ENCODE assay signal across 1 cellular context in the genomic region with DNA sequence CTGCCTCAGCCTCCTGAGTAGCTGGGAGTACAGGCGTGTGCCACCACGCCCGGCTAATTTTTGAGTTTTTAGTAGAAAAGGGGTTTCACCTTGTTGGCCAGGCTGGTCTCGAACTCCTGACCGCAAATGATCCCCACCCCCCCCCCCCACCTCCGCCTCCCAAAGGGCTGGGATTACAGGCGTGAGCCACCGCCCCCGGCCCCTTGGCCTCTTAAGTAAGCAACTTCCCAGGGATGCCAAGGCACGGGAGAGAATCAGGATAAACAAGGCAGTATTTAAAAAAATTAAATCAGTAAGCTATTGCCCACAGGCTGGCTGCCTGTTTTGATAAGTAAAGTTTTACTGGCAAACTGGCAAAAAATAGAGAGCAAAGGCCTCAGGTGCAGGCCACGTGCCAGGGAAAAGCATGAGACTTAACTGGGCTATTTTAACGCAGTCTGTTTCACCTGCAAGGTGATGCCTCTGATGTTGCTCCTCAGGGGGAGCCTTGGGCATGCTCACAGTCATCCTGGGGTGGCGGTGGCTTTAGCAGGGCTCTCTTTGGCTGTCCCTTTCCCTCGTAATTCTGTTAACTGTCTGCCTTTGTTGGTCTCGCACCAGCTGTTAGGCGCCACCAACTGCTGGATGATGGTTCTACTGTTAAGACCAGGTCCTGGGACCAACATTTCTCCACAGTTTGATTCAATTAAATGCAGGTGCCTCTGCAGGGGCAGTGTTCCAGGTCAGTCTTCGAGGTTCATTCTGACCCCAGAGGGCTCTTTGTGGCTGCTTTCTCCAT.
TF ChIP-seq lines count a peak whose summit lies in the region.

No MANE protein-coding gene starts in this region.

TF ChIP-seq in liver, 16 proteins besides CTCF, POLR2A, EP300 and RAD21 (continued from another document):
- TF ChIP-seq, protein P1, sequence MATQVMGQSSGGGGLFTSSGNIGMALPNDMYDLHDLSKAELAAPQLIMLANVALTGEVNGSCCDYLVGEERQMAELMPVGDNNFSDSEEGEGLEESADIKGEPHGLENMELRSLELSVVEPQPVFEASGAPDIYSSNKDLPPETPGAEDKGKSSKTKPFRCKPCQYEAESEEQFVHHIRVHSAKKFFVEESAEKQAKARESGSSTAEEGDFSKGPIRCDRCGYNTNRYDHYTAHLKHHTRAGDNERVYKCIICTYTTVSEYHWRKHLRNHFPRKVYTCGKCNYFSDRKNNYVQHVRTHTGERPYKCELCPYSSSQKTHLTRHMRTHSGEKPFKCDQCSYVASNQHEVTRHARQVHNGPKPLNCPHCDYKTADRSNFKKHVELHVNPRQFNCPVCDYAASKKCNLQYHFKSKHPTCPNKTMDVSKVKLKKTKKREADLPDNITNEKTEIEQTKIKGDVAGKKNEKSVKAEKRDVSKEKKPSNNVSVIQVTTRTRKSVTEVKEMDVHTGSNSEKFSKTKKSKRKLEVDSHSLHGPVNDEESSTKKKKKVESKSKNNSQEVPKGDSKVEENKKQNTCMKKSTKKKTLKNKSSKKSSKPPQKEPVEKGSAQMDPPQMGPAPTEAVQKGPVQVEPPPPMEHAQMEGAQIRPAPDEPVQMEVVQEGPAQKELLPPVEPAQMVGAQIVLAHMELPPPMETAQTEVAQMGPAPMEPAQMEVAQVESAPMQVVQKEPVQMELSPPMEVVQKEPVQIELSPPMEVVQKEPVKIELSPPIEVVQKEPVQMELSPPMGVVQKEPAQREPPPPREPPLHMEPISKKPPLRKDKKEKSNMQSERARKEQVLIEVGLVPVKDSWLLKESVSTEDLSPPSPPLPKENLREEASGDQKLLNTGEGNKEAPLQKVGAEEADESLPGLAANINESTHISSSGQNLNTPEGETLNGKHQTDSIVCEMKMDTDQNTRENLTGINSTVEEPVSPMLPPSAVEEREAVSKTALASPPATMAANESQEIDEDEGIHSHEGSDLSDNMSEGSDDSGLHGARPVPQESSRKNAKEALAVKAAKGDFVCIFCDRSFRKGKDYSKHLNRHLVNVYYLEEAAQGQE (IDR thresholded peaks at IDR 0.05): no peak
- TF ChIP-seq HNF4G (IDR thresholded peaks at IDR 0.05) (no peak), RXRA (IDR thresholded peaks at IDR 0.05) (peak in 1 of 2 donors; percentile 79), FOXA2 (IDR thresholded peaks at IDR 0.05) (peak; percentile 38), HNF4A (conservative IDR thresholded peaks at IDR 0.05) (peak in 1 of 2 donors; percentile 67), JUND (IDR thresholded peaks at IDR 0.05) (peak in 1 of 2 donors; percentile 21), FOXA1 (IDR thresholded peaks at IDR 0.05) (peak; percentile 59)
- TF ChIP-seq, protein P2, sequence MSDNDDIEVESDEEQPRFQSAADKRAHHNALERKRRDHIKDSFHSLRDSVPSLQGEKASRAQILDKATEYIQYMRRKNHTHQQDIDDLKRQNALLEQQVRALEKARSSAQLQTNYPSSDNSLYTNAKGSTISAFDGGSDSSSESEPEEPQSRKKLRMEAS (IDR thresholded peaks at IDR 0.05): peak; percentile 66
